Comparison of ENCODE assay signal across 21 cellular contexts in genomic region chr4:79996950-79997349, GRCh38.
"Had no signal": no experiment of that assay in that cellular context is flagged by ENCODE, and none has a peak within 500 bp of the region (broad histone marks: within the 10 kb centered on the region; RNA-seq: fewer than 3 reads in every experiment).

No MANE protein-coding gene starts in this region.

- H3K4me3 ChIP-seq: esophagus squamous epithelium, hepatocyte, lung, psoas muscle, right lobe of liver, tibial artery, upper lobe of left lung, uterus had no signal

- H3K4me1 Mint-ChIP-seq: nephron progenitor cell had no signal

- H2AFZ ChIP-seq: hepatocyte had no signal

- H3K4me2 ChIP-seq: hepatocyte had no signal

- H3K27ac Mint-ChIP-seq: stimulated activated effector memory CD8-positive, alpha-beta T cell treated with anti-CD3 and anti-CD28 coated beads, Interleukin-12 subunit alpha, Interleukin-12 subunit beta, amount 100 ng/mL, for 72 hours had no signal

- H3K27me3 Mint-ChIP-seq: effector memory CD8-positive, alpha-beta T cell had no signal

- H3K27ac ChIP-seq: esophagus squamous epithelium, hepatocyte, psoas muscle, right lobe of liver, tibial artery, upper lobe of left lung had no signal

- H3K4me1 ChIP-seq: psoas muscle, right lobe of liver, tibial artery had no signal

- H3K9me3 Mint-ChIP-seq: effector memory CD8-positive, alpha-beta T cell; stimulated activated effector memory CD8-positive, alpha-beta T cell treated with anti-CD3 and anti-CD28 coated beads, Interleukin-12 subunit alpha, Interleukin-12 subunit beta, amount 100 ng/mL, for 72 hours had no signal

- H3K36me3 ChIP-seq: esophagus squamous epithelium, right lobe of liver, tibial artery, upper lobe of left lung, uterus had no signal

- H3K4me3 Mint-ChIP-seq: effector memory CD8-positive, alpha-beta T cell; nephron progenitor cell; stimulated activated effector memory CD8-positive, alpha-beta T cell treated with anti-CD3 and anti-CD28 coated beads, Interleukin-12 subunit alpha, Interleukin-12 subunit beta, amount 100 ng/mL, for 72 hours had no signal

- H3K9me3 ChIP-seq: esophagus squamous epithelium, psoas muscle, right lobe of liver, tibial artery, upper lobe of left lung, uterus had no signal

- DNase-seq: effector memory CD8-positive, alpha-beta T cell; esophagus squamous epithelium; foreskin melanocyte; head of caudate nucleus; left colon; left ventricle myocardium superior; mesenchymal stem cell; midbrain; nephron progenitor cell; psoas muscle; retina; right lobe of liver; stimulated activated CD4-positive, alpha-beta T cell treated with anti-CD3 and anti-CD28 coated beads, Interleukin-4, amount 100 ng/mL, for 1 hour; stimulated activated CD8-positive, alpha-beta memory T cell treated with anti-CD3 and anti-CD28 coated beads, Interleukin-4, amount 100 ng/mL, for 48 hours; stimulated activated naive CD8-positive, alpha-beta T cell treated with anti-CD3 and anti-CD28 coated beads, Interleukin-15, Interleukin-2, amounts not matched to agents 100 U/mL and 50 U/mL, for 24 hours; tibial artery; upper lobe of left lung; uterus had no signal

- H3K36me3 Mint-ChIP-seq: stimulated activated effector memory CD8-positive, alpha-beta T cell treated with anti-CD3 and anti-CD28 coated beads, Interleukin-12 subunit alpha, Interleukin-12 subunit beta, amount 100 ng/mL, for 72 hours had no signal

- H3K27me3 ChIP-seq: esophagus squamous epithelium, hepatocyte, right lobe of liver, tibial artery, upper lobe of left lung, uterus had no signal

- ATAC-seq: effector memory CD8-positive, alpha-beta T cell; left colon; left ventricle myocardium superior; psoas muscle; right lobe of liver; stimulated activated effector memory CD8-positive, alpha-beta T cell treated with anti-CD3 and anti-CD28 coated beads, Interleukin-12 subunit alpha, Interleukin-12 subunit beta, amount 100 ng/mL, for 72 hours; stimulated activated naive CD8-positive, alpha-beta T cell treated with anti-CD3 and anti-CD28 coated beads, Interleukin-15, Interleukin-2, amounts not matched to agents 100 U/mL and 50 U/mL, for 24 hours had no signal
